ENCODE assay signal across 19 cellular contexts in the genomic region with DNA sequence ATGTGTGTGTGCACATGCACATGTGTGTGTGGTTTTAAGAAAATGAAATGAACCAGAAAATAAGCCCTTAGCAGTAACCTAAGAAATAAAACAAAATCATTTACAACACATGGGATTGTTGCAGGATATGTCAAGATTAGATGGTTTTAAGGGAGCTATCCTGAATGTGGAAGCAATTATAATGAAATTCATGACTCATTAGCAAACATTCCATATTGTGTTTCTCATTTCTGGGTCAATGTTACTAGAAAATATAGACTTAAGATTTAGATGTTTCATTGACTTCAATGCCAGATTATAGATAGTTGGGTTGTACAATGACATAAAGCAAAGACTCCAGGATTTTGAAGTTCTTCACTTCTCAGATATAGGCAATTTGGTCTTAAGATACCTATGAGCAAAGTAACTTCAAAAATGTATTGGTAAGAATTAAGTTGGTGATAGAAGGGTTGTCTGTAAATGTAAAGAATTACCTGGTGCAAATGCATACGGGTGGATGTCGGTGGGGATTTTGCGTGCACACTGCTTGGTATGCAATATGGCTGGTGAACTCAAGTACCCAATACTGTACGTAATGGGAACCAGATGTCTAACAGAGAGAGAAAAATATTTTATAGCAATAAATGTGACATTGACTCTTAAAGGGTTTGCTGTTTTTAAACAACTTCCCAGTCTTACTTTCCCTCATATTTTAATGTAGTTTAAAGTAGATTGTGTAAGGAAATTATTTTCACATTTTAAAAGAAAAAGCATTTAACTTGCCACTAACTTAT. TPM values are rescaled to one million over a fixed set of nuclear protein-coding genes. Genes with fewer than 3 reads are reported as not detected.
DNase-seq lines count a peak whose midpoint lies in the region; ATAC-seq and TF ChIP-seq lines count a peak whose summit lies in the region.
"Had no signal": no experiment of that assay in that cellular context is flagged by ENCODE, and none has a peak within 500 bp of the region (broad histone marks: within the 10 kb centered on the region; RNA-seq: fewer than 3 reads in every experiment).

No MANE protein-coding gene starts in this region.

- H3K9me3 ChIP-seq in AG04450 (ENCODE audit: control insufficient read depth, insufficient read depth, low read length) = no peaks in the 10 kb centered on the region
- no peaks in the 10 kb centered on the region for H3K9me3 ChIP-seq in heart left ventricle
- H3K9me3 ChIP-seq: A549, upper lobe of right lung had no signal

- CTCF ChIA-PET in AG04450 (lab: Charles Lee) = no interaction called here

- no peaks in the 10 kb centered on the region for H3K27me3 ChIP-seq in AG04450 (ENCODE audit: control insufficient read depth, insufficient read depth, low read length)
- no peaks in the 10 kb centered on the region for H3K27me3 ChIP-seq in heart left ventricle
- H3K27me3 ChIP-seq: spleen, upper lobe of right lung had no signal

- peaks cover 0 to 30% (median 0%) of the 10 kb centered on the region in 9 donors for H3K36me3 ChIP-seq in heart left ventricle

- WGBS in heart left ventricle, 4 donors = 83 to 97% (median 96%) methylated on average over 4 of the region's 4 CpGs

- DNase-seq in AG04450 (ENCODE audit: low read depth, low spot score) (peak; percentile 36), HS-5 (ENCODE audit: low read depth) (peak; percentile 80), astrocyte of the spinal cord (ENCODE audit: low read depth, low spot score) (peak; percentile 70), fibroblast of the conjunctiva (ENCODE audit: low read depth) (peak; percentile 63), NCI-H345 treated with DMSO at 0.1 percent for 48 hours (lab: John Stamatoyannopoulos, UW; ENCODE audit: unreplicated experiment) (no peak), T-helper 1 cell (no peak), heart left ventricle (no peak)
- DNase-seq: activated CD4-positive, alpha-beta T cell treated with anti-CD3 and anti-CD28 coated beads, Interleukin-2, amount 50 U/mL, for 1 hour; activated naive CD8-positive, alpha-beta T cell treated with anti-CD3 and anti-CD28 coated beads for 36 hours; COR-L47; KBM-7; left colon; NCI-H1417; NCI-H446; spleen; stimulated activated naive CD4-positive, alpha-beta T cell; upper lobe of right lung had no signal

- POLR2A ChIA-PET in AG04450 (lab: Yijun Ruan, JAX) = interaction anchor here (0.9 to 1.9 kb wide), 4 partner anchors 9 to 57 kb away, joined by 3 to 6 read pairs (median 3); no protein-coding TSS in a partner anchor

- no peak for ATAC-seq in GM18511 (IDR thresholded peaks at IDR 0.05; ENCODE audit: unreplicated experiment)
- ATAC-seq in heart left ventricle = no peak
- ATAC-seq: A549, left colon had no signal

- no peak for TF ChIP-seq POLR2A in heart left ventricle (IDR thresholded peaks at IDR 0.05)

- in situ Hi-C loops in astrocyte of the spinal cord (cut with HindIII; ENCODE audit: low sequenced_read_pairs) = no loop called here

- H3K4me3 ChIP-seq in AG04450 (ENCODE audit: low read depth, low read length) (no peak overlapping the region), astrocyte of the spinal cord (ENCODE audit: low read depth, low read length) (no peak overlapping the region), heart left ventricle (no peak overlapping the region)
- H3K4me3 ChIP-seq: A549, spleen, upper lobe of right lung had no signal

- H3K27ac ChIP-seq in AG04450 (ENCODE audit: low read depth, low read length) (no peak overlapping the region), heart left ventricle (no peak overlapping the region)
- H3K27ac ChIP-seq: A549, spleen, upper lobe of right lung had no signal

- intact Hi-C loops in heart left ventricle (cut with DNase I) = no loop called here

- TF ChIP-seq CTCF in AG04450 (IDR thresholded peaks at IDR 0.05; ENCODE audit: low read depth, low read length) = no peak
- no peak for TF ChIP-seq CTCF in astrocyte of the spinal cord (IDR thresholded peaks at IDR 0.05; ENCODE audit: low read depth, low read length)
- TF ChIP-seq CTCF in heart left ventricle (IDR thresholded peaks at IDR 0.05) = no peak

- H3K4me1 ChIP-seq in heart left ventricle = no peaks in the 10 kb centered on the region
- H3K4me1 ChIP-seq: spleen, upper lobe of right lung had no signal

RNA-seq across cellular contexts. Expression of gene NR2F2, which starts 53.9 kb away (rescaled TPM):
- polyA plus RNA-seq in AG04450 (2011; rRNA removed) = 63.1 and 66.9 TPM in 2 replicates
- polyA minus RNA-seq in AG04450 (2011; rRNA and poly(A)+ RNA removed) = 36.8 and 72.5 TPM in 2 replicates
- 10 to 100 TPM; 11.9 to 22.4 (median 16.5) TPM for total RNA-seq in heart left ventricle
- polyA plus RNA-seq in heart left ventricle = 10 to 100 TPM; 11.8 to 16.1 TPM
- total RNA-seq: activated naive CD8-positive, alpha-beta T cell treated with anti-CD3 and anti-CD28 coated beads for 36 hours had no signal

Comparison
In these comparisons a context has a peak if more than half of its experiments do, and no peak if none do; other contexts are left out.
1. DNase-seq: peak in AG04450 (single experiment), HS-5 (single experiment), astrocyte of the spinal cord (single experiment) and fibroblast of the conjunctiva (single experiment); none in NCI-H345 treated with DMSO at 0.1 percent for 48 hours (single experiment), T-helper 1 cell (0 of 5) and heart left ventricle (0 of 5).